Comparison of ENCODE assay signal across 21 cellular contexts in the genomic region with DNA sequence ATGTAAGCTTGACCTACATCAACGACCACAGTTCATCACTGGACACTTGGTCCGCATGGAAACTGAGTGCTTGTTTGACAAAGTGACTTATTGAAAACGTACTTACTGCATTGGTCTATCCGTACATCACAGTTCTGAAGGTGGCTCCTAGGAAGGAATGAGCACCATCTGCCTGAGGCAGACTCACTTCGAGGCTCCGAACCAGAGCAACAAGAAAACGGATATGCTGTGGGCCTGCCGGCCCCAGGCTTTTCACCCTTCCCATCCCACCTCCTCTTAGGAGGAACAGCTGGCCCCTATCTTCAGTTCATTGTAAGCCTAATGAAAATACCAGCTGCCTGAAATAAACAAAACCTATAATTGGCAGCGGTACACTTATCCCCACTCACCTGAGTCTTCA.
"Had no signal": no experiment of that assay in that cellular context is flagged by ENCODE, and none has a peak within 500 bp of the region (broad histone marks: within the 10 kb centered on the region; RNA-seq: fewer than 3 reads in every experiment).

No MANE protein-coding gene starts in this region.

- ATAC-seq: activated CD4-positive, alpha-beta T cell treated with anti-CD3 and anti-CD28 coated beads for 36 hours; activated T-cell treated with anti-CD3 and anti-CD28 coated beads, Interleukin-2, amount 50 U/mL, for 72 hours; foreskin keratinocyte; heart left ventricle; left lung; lower lobe of right lung; natural killer cell; right cardiac atrium had no signal

- DNase-seq: activated CD4-positive, alpha-beta T cell treated with anti-CD3 and anti-CD28 coated beads for 36 hours; activated CD4-positive, CD25-positive, alpha-beta regulatory T cell; activated naive CD4-positive, alpha-beta T cell treated with Interleukin-2 at 50 U/mL for 16 hours; activated T-cell treated with anti-CD3 and anti-CD28 coated beads for 4 hours; activated T-cell treated with anti-CD3 and anti-CD28 coated beads, Interleukin-2, amount 50 U/mL, for 72 hours; anterior cingulate cortex; endodermal cell; foreskin keratinocyte; heart left ventricle; left lung; lower lobe of right lung; mesendoderm; natural killer cell; posterior cingulate gyrus; right cardiac atrium; stimulated activated CD4-positive, alpha-beta T cell treated with anti-CD3 and anti-CD28 coated beads, Interleukin-15, amount 100 ng/mL, for 24 hours; stimulated activated CD4-positive, alpha-beta T cell treated with anti-CD3 and anti-CD28 coated beads, Interleukin-2, amount 100 ng/mL, for 24 hours; stimulated activated naive CD4-positive, alpha-beta T cell; tibial artery had no signal

- H3K9me3 ChIP-seq: esophagus muscularis mucosa, left lung, lower lobe of right lung, suprapubic skin, tibial artery had no signal

- H3K4me3 ChIP-seq: esophagus muscularis mucosa, heart left ventricle, left lung, lower lobe of right lung, suprapubic skin, tibial artery had no signal

- H3K27me3 ChIP-seq: esophagus muscularis mucosa, heart left ventricle, left lung, suprapubic skin, tibial artery had no signal

- H3K27ac ChIP-seq: esophagus muscularis mucosa, foreskin keratinocyte, heart left ventricle, left lung, lower lobe of right lung, suprapubic skin, tibial artery had no signal

- H3K4me1 ChIP-seq: esophagus muscularis mucosa, foreskin keratinocyte, heart left ventricle, left lung, lower lobe of right lung, suprapubic skin, tibial artery had no signal

- H3K36me3 ChIP-seq: esophagus muscularis mucosa, heart left ventricle, left lung, lower lobe of right lung, suprapubic skin, tibial artery had no signal
